30 cellular contexts compared by ENCODE assay signal in the genomic region with DNA sequence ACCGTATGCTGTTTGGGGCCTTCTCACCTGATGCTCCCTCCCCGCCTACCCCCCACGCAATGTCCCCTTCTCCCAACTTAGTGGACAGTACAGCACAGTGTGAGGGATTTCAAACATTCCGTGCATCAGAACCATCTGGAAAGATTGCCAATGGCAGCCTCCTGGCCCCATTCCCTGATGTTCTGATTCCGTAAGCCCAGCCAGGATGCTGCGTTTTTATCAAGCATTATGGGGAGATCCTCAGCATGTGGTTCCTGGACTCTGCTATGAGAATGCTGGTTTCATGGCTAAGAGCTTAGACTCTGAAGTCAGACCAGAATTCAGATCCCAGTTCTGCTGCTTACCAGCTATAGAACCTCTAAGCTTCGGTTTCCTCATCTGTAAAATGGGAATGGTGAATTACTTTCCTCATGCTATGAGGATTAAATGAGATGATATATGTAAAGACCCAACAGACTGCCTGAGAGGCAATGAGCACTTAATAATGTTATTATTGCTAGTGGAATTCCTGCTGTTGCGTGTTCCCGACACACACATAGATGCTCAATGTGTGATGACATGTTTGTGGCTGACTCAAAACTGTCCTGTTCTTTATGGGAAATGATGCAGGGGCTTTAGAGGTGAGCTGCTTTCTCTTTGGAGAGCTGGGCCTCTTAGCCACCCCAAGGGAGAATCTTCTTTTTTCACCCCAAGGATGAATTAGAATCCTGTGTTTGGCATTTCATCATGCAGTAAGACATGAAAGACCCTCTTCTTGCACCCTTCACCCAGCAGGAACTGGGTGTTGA.
DNase-seq lines count a peak whose midpoint lies in the region; ATAC-seq and TF ChIP-seq lines count a peak whose summit lies in the region.
"Had no signal": no experiment of that assay in that cellular context is flagged by ENCODE, and none has a peak within 500 bp of the region (broad histone marks: within the 10 kb centered on the region; RNA-seq: fewer than 3 reads in every experiment).

No MANE protein-coding gene starts in this region.

- RAD21 ChIA-PET in HCT116 (lab: Charles Lee; ENCODE audit: low non-redundant PET in 1 of 2, low total read pairs in 2 of 2, uncharacterized antibody in 2 of 2, unreplicated experiment in 2 of 2) = no interaction called here

- BruUV-seq in HCT116 (replicated peaks; lab: Mats Ljungman, UMichigan) = no TSS peak

- intact Hi-C loops in activated naive CD4-positive, alpha-beta T cell treated with anti-CD3 and anti-CD28 coated beads for 36 hours (cut with micrococcal nuclease) = no loop called here
- intact Hi-C loops in HCT116 (cut with micrococcal nuclease) = no loop called here

- no peaks in the 10 kb centered on the region for H3K9me3 Mint-ChIP-seq in activated naive CD4-positive, alpha-beta T cell treated with anti-CD3 and anti-CD28 coated beads for 36 hours
- H3K9me3 Mint-ChIP-seq in activated naive CD8-positive, alpha-beta T cell (ENCODE audit: low read depth) = no peaks in the 10 kb centered on the region
- H3K9me3 Mint-ChIP-seq in stimulated activated naive B cell treated with anti-CD40 and anti-IgM and Interleukin-4, amounts not matched to agents 10 μg/mL and 1 μg/mL and 100 μg/mL, for 72 hours = no peaks in the 10 kb centered on the region
- H3K9me3 Mint-ChIP-seq in nephron progenitor cell = no peaks in the 10 kb centered on the region
- H3K9me3 Mint-ChIP-seq: CD8-positive, alpha-beta T cell; neural progenitor cell had no signal

- no peaks in the 10 kb centered on the region for H3K27me3 ChIP-seq in HCT116 (ENCODE audit: insufficient read depth, low read length)
- H3K27me3 ChIP-seq: brain microvascular endothelial cell, MG63, neural progenitor cell, pancreas, SJCRH30, testis had no signal

- H3K4me2 ChIP-seq in HCT116 (ENCODE audit: low read length) = peak overlapping the region; percentile 64
- H3K4me2 ChIP-seq: neural progenitor cell had no signal

- peaks cover 79% of the 10 kb centered on the region for H3K4me1 Mint-ChIP-seq in activated naive CD4-positive, alpha-beta T cell treated with anti-CD3 and anti-CD28 coated beads for 36 hours (ENCODE audit: low read depth)
- H3K4me1 Mint-ChIP-seq in activated naive CD8-positive, alpha-beta T cell (ENCODE audit: low read depth) = peaks cover 49% of the 10 kb centered on the region
- peaks cover 66 to 89% of the 10 kb centered on the region in 2 donors for H3K4me1 Mint-ChIP-seq in stimulated activated naive B cell treated with anti-CD40 and anti-IgM and Interleukin-4, amounts not matched to agents 10 μg/mL and 1 μg/mL and 100 μg/mL, for 72 hours
- H3K4me1 Mint-ChIP-seq in nephron progenitor cell = peaks cover 40% of the 10 kb centered on the region

- H3K27me3 Mint-ChIP-seq in activated naive CD4-positive, alpha-beta T cell treated with anti-CD3 and anti-CD28 coated beads for 36 hours (ENCODE audit: low read depth) = no peaks in the 10 kb centered on the region
- H3K27me3 Mint-ChIP-seq in activated naive CD8-positive, alpha-beta T cell = no peaks in the 10 kb centered on the region
- no peaks in the 10 kb centered on the region for H3K27me3 Mint-ChIP-seq in stimulated activated naive B cell treated with anti-CD40 and anti-IgM and Interleukin-4, amounts not matched to agents 10 μg/mL and 1 μg/mL and 100 μg/mL, for 72 hours
- peaks cover 10% of the 10 kb centered on the region for H3K27me3 Mint-ChIP-seq in nephron progenitor cell (ENCODE audit: low read depth, poor library complexity)

- H3K27ac ChIP-seq in HCT116 (ENCODE audit: low read depth, low read length) = no peak overlapping the region
- H3K27ac ChIP-seq: brain microvascular endothelial cell, neural progenitor cell, pancreas, SJCRH30, testis had no signal

- H3K4me1 ChIP-seq in HCT116 (ENCODE audit: control insufficient read depth in 1 of 2, insufficient read depth in 2 of 2, low read length in 2 of 2) = peaks cover 18 to 50% of the 10 kb centered on the region in 2 experiments
- H3K4me1 ChIP-seq: pancreas, SJCRH30, testis had no signal

- TF ChIP-seq CTCF in HCT116 (IDR thresholded peaks at IDR 0.05 in 2 of 3, conservative IDR thresholded peaks at IDR 0.05 in 1 of 3; ENCODE audit: borderline replicate concordance in 1 of 3, insufficient read depth in 1 of 3, low read depth in 2 of 3, low read length in 2 of 3) (no peak), nephron progenitor cell (IDR thresholded peaks at IDR 0.05) (no peak)

- TF ChIP-seq POLR2A in HCT116 (IDR thresholded peaks at IDR 0.05; ENCODE audit: borderline replicate concordance, extremely low read depth, insufficient read depth, insufficient read length) = no peak

- peak overlapping the region; percentile 93 for H3K27ac Mint-ChIP-seq in activated naive CD4-positive, alpha-beta T cell treated with anti-CD3 and anti-CD28 coated beads for 36 hours
- peak overlapping the region; percentile 29 for H3K27ac Mint-ChIP-seq in activated naive CD8-positive, alpha-beta T cell
- peak overlapping the region; percentile 63 for H3K27ac Mint-ChIP-seq in stimulated activated naive B cell treated with anti-CD40 and anti-IgM and Interleukin-4, amounts not matched to agents 10 μg/mL and 1 μg/mL and 100 μg/mL, for 72 hours
- no peak overlapping the region for H3K27ac Mint-ChIP-seq in nephron progenitor cell
- H3K27ac Mint-ChIP-seq: B cell; CD8-positive, alpha-beta T cell; neural progenitor cell had no signal

- H3K79me2 ChIP-seq in HCT116 (ENCODE audit: insufficient read depth, low read length) = no peaks in the 10 kb centered on the region

- no peaks in the 10 kb centered on the region for H3K9me3 ChIP-seq in HCT116 (ENCODE audit: control insufficient read depth in 1 of 2, insufficient read depth in 1 of 2, low read depth in 1 of 2, low read length in 2 of 2)
- H3K9me3 ChIP-seq: MG63, pancreas, SJCRH30, testis had no signal

- DNase-seq in activated naive CD4-positive, alpha-beta T cell treated with anti-CD3 and anti-CD28 coated beads for 36 hours = peak; percentile 75
- DNase-seq in activated naive CD4-positive, alpha-beta T cell treated with Interleukin-2 at 50 U/mL for 16 hours = no peak
- DNase-seq in HCT116 (ENCODE audit: low read depth, low spot score) (no peak), D341Med (ENCODE audit: low spot score) (no peak), nephron progenitor cell (no peak)
- DNase-seq in stimulated activated naive B cell treated with anti-CD40 and anti-IgM and Interleukin-4, amounts not matched to agents 10 μg/mL and 1 μg/mL and 100 μg/mL, for 72 hours = no peak
- DNase-seq: ACHN; activated CD4-positive, alpha-beta T cell treated with anti-CD3 and anti-CD28 coated beads, Interleukin-2, amount 50 U/mL, for 1 hour; activated CD8-positive, alpha-beta memory T cell treated with anti-CD3 and anti-CD28 coated beads, Interleukin-2, amount 50 U/mL, for 48 hours; activated gamma-delta T cell; brain microvascular endothelial cell; CD8-positive, alpha-beta T cell; glutamatergic neuron; KG1; left colon; mammary epithelial cell; NCI-H1105; NCI-H187 treated with DMSO at 0.1 percent for 48 hours; NCI-H2171; pancreas; RPMI8226; SJCRH30; stimulated activated naive CD4-positive, alpha-beta T cell; SW 1271; T-helper 9 cell; testis had no signal

- H3K4me3 ChIP-seq in HCT116 (replicated peaks in 1 of 2; ENCODE audit: low read depth in 1 of 2, low read length in 2 of 2) = no peak overlapping the region
- H3K4me3 ChIP-seq: MG63, neural progenitor cell, pancreas, SJCRH30, testis had no signal

- H3K9ac ChIP-seq in HCT116 (ENCODE audit: low read length) = no peak overlapping the region
- H3K9ac ChIP-seq: neural progenitor cell had no signal

- no peaks in the 10 kb centered on the region for H3K36me3 ChIP-seq in HCT116 (ENCODE audit: control insufficient read depth in 1 of 2, insufficient read depth in 2 of 2, low read length in 2 of 2)
- H3K36me3 ChIP-seq: brain microvascular endothelial cell, MG63, neural progenitor cell, pancreas, SJCRH30 had no signal

- POLR2A ChIA-PET in HCT116 (lab: Charles Lee) = interaction anchor here (1.6 kb wide), 1 partner anchor 136 kb away, joined by 4 read pairs; no protein-coding TSS in a partner anchor

- no peak for ATAC-seq in HCT116
- peak; percentile 25 to 26 for ATAC-seq in stimulated activated naive B cell treated with anti-CD40 and anti-IgM and Interleukin-4, amounts not matched to agents 10 μg/mL and 1 μg/mL and 100 μg/mL, for 72 hours (replicated peaks)
- ATAC-seq: CD8-positive, alpha-beta T cell; left colon; pancreas had no signal

- H3K36me3 Mint-ChIP-seq in activated naive CD4-positive, alpha-beta T cell treated with anti-CD3 and anti-CD28 coated beads for 36 hours (ENCODE audit: low read depth) = no peaks in the 10 kb centered on the region
- no peaks in the 10 kb centered on the region for H3K36me3 Mint-ChIP-seq in activated naive CD8-positive, alpha-beta T cell
- no peaks in the 10 kb centered on the region for H3K36me3 Mint-ChIP-seq in stimulated activated naive B cell treated with anti-CD40 and anti-IgM and Interleukin-4, amounts not matched to agents 10 μg/mL and 1 μg/mL and 100 μg/mL, for 72 hours
- no peaks in the 10 kb centered on the region for H3K36me3 Mint-ChIP-seq in nephron progenitor cell (ENCODE audit: low read depth)
- H3K36me3 Mint-ChIP-seq: CD8-positive, alpha-beta T cell; neural progenitor cell had no signal

- no peaks in the 10 kb centered on the region for H3K9me2 ChIP-seq in HCT116 (ENCODE audit: insufficient read depth)

- TF ChIP-seq RAD21 in HCT116 (IDR thresholded peaks at IDR 0.05; ENCODE audit: low read depth) = no peak

- no peaks in the 10 kb centered on the region for H4K20me1 ChIP-seq in HCT116 (ENCODE audit: insufficient read depth)

- no peak overlapping the region for H3K4me3 Mint-ChIP-seq in activated naive CD4-positive, alpha-beta T cell treated with anti-CD3 and anti-CD28 coated beads for 36 hours
- no peak overlapping the region for H3K4me3 Mint-ChIP-seq in activated naive CD8-positive, alpha-beta T cell
- H3K4me3 Mint-ChIP-seq in stimulated activated naive B cell treated with anti-CD40 and anti-IgM and Interleukin-4, amounts not matched to agents 10 μg/mL and 1 μg/mL and 100 μg/mL, for 72 hours = no peak overlapping the region
- no peak overlapping the region for H3K4me3 Mint-ChIP-seq in nephron progenitor cell
- H3K4me3 Mint-ChIP-seq: B cell; CD8-positive, alpha-beta T cell; neural progenitor cell had no signal

- CTCF ChIA-PET in activated naive CD4-positive, alpha-beta T cell treated with anti-CD3 and anti-CD28 coated beads for 36 hours (lab: Charles Lee) = interaction anchor here (0.5 to 6.0 kb wide), 5 partner anchors 11 to 326 kb away, joined by 3 to 62 read pairs (median 4); no protein-coding TSS in a partner anchor
- CTCF ChIA-PET in HCT116 (lab: Charles Lee) = interaction anchor here (2.0 kb wide), 1 partner anchor 11 kb away, joined by 8 read pairs; no protein-coding TSS in a partner anchor

- no peak overlapping the region for H2AFZ ChIP-seq in HCT116 (ENCODE audit: low read depth, low read length, poor library complexity, severe bottlenecking)
- H2AFZ ChIP-seq: neural progenitor cell had no signal

TF ChIP-seq in HCT116, 20 proteins besides CTCF, POLR2A, EP300 and RAD21 (continues in another document):
- TF ChIP-seq EZH2phosphoT487 (IDR thresholded peaks at IDR 0.05; ENCODE audit: borderline replicate concordance) = no peak
- TF ChIP-seq, protein P1, sequence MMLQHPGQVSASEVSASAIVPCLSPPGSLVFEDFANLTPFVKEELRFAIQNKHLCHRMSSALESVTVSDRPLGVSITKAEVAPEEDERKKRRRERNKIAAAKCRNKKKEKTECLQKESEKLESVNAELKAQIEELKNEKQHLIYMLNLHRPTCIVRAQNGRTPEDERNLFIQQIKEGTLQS (IDR thresholded peaks at IDR 0.05) = no peak
- no peak for TF ChIP-seq JUND (IDR thresholded peaks at IDR 0.05)
